In genomic region chr7:11613292-11613930, GRCh38 we compare ENCODE assay signal across 11 cellular contexts.
A peak's percentile ranks its signal among the peaks of the same experiment; 100 is the strongest.
DNase-seq lines count a peak whose midpoint lies in the region; ATAC-seq lines count a peak whose summit lies in the region.
"Had no signal": no experiment of that assay in that cellular context is flagged by ENCODE, and none has a peak within 500 bp of the region (broad histone marks: within the 10 kb centered on the region; RNA-seq: fewer than 3 reads in every experiment).

No MANE protein-coding gene starts in this region.

- ATAC-seq in GM18519 (IDR thresholded peaks at IDR 0.05; ENCODE audit: low FRiP score, unreplicated experiment): peak; percentile 97
- ATAC-seq in GM21367 (IDR thresholded peaks at IDR 0.05; ENCODE audit: unreplicated experiment): peak; percentile 89
- peak; percentile 90 for ATAC-seq in HG02981 (IDR thresholded peaks at IDR 0.05; ENCODE audit: unreplicated experiment)
- ATAC-seq: esophagus mucosa, left lobe of liver had no signal

- peak; percentile 56 for DNase-seq in NCI-H1694 treated with DMSO at 0.1 percent for 48 hours (lab: John Stamatoyannopoulos, UW)
- DNase-seq in SHP77 (lab: John Stamatoyannopoulos, UW): no peak
- DNase-seq in OCI-M1 (lab: John Stamatoyannopoulos, UW): no peak
- DNase-seq in Karpas-422: no peak
- DNase-seq in globus pallidus (ENCODE audit: low spot score): no peak
- DNase-seq: NCI-H187 treated with DMSO at 0.1 percent for 48 hours had no signal

- no peak overlapping the region for H3K4me3 ChIP-seq in Karpas-422 (ENCODE audit: low read length)

- no peak overlapping the region for H3K4me2 ChIP-seq in Karpas-422 (ENCODE audit: low read depth, low read length, poor library complexity, severe bottlenecking)

- no peak overlapping the region for H3K27ac ChIP-seq in Karpas-422 (ENCODE audit: low read length)

- no peaks in the 10 kb centered on the region for H3K9me2 ChIP-seq in Karpas-422 (replicated peaks; ENCODE audit: insufficient read depth, low read length)

- H4K20me1 ChIP-seq in Karpas-422 (ENCODE audit: insufficient read depth, low read depth, low read length): no peaks in the 10 kb centered on the region

- no peak overlapping the region for H3K9ac ChIP-seq in Karpas-422 (ENCODE audit: low read length)

- peaks cover 3% of the 10 kb centered on the region; the same call in 1 of the 2 replicates for H3K4me1 ChIP-seq in Karpas-422 (ENCODE audit: low read length)

- no peaks in the 10 kb centered on the region for H3K36me3 ChIP-seq in Karpas-422 (ENCODE audit: insufficient read depth, low read length)

- no peaks in the 10 kb centered on the region for H3K79me2 ChIP-seq in Karpas-422 (ENCODE audit: low read length)

- H3K9me3 ChIP-seq in Karpas-422 (ENCODE audit: low read length): no peaks in the 10 kb centered on the region

- H2AFZ ChIP-seq in Karpas-422 (ENCODE audit: low read length): no peak overlapping the region

- no peaks in the 10 kb centered on the region for H3K27me3 ChIP-seq in Karpas-422 (ENCODE audit: low read length)
